ENCODE assay signal across 25 cellular contexts in the genomic region with DNA sequence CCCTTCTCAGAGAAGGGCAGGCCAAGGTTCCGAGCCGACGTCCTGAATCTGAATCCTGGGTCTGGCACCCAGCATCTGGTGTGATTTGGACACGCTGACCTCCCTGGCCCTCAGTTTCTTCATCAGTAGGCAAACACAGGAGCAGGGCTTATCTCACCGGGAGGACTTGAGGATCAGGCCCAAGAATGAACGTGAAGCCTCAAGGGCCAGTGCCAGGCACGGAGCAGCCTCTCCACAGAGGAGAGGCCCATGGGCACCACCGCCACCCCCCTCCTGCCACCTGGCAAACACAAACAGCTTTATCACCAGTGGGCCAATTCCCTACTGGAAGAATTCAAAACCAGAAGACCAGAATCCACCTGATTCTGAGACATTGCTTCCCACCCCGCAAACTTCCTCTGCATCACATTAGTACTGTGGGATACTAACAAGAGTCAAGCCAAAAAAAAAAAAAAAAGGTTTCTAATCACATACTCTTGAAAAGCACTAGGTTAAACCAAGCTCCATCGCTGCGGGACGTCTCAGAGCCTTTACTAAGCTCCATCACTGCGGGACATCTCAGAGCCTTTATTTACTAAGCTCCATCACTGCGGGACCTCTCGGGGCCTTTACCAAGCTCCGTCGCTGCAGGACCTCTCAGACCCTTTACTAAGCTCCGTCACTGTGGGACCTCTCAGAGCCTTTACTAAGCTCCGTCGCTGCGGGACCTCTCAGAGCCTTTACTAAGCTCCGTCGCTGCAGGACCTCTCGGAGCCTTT.
A peak's percentile ranks its signal among the peaks of the same experiment; 100 is the strongest.
DNase-seq lines count a peak whose midpoint lies in the region; ATAC-seq and TF ChIP-seq lines count a peak whose summit lies in the region.
"Had no signal": no experiment of that assay in that cellular context is flagged by ENCODE, and none has a peak within 500 bp of the region (broad histone marks: within the 10 kb centered on the region; RNA-seq: fewer than 3 reads in every experiment).

No MANE protein-coding gene starts in this region.

- no peak overlapping the region for H4K91ac ChIP-seq in neuronal stem cell (ENCODE audit: low read depth, low read length, poor library complexity)

- H2AFZ ChIP-seq in neuronal stem cell (ENCODE audit: low read length), result no peak overlapping the region

- peak overlapping the region; percentile 59 for H3K18ac ChIP-seq in neuronal stem cell (ENCODE audit: low read length)

- H3K4me3 ChIP-seq in dorsolateral prefrontal cortex (no peak overlapping the region), neuronal stem cell (ENCODE audit: low read length in 2 of 2) (no peak overlapping the region)

- ATAC-seq in left ventricle myocardium superior, result no peak
- no peak for ATAC-seq in HG03442 (IDR thresholded peaks at IDR 0.05; ENCODE audit: unreplicated experiment)
- no peak for ATAC-seq in HG03095 (IDR thresholded peaks at IDR 0.05; ENCODE audit: unreplicated experiment)
- no peak for ATAC-seq in stimulated activated naive B cell treated with anti-CD40 and anti-IgM and Interleukin-4, amounts not matched to agents 10 μg/mL and 1 μg/mL and 100 μg/mL, for 72 hours (replicated peaks)
- ATAC-seq: HCT116, T-cell had no signal

- H3K9me3 Mint-ChIP-seq in type B pancreatic cell, result no peaks in the 10 kb centered on the region
- H3K9me3 Mint-ChIP-seq in stimulated activated naive B cell treated with anti-CD40 and anti-IgM and Interleukin-4, amounts not matched to agents 10 μg/mL and 1 μg/mL and 100 μg/mL, for 72 hours, result no peaks in the 10 kb centered on the region
- H3K9me3 Mint-ChIP-seq: CD4-positive, alpha-beta T cell; neural crest cell; T-cell had no signal

- H2BK5ac ChIP-seq in neuronal stem cell (ENCODE audit: low read length), result no peak overlapping the region

- H3K14ac ChIP-seq in neuronal stem cell (ENCODE audit: low read length), result no peak overlapping the region

- no peak overlapping the region for H3K4me3 Mint-ChIP-seq in type B pancreatic cell
- no peak overlapping the region for H3K4me3 Mint-ChIP-seq in stimulated activated naive B cell treated with anti-CD40 and anti-IgM and Interleukin-4, amounts not matched to agents 10 μg/mL and 1 μg/mL and 100 μg/mL, for 72 hours
- H3K4me3 Mint-ChIP-seq: CD4-positive, alpha-beta T cell; neural crest cell; T-cell had no signal

- H3K9ac ChIP-seq in neuronal stem cell (ENCODE audit: low read depth, low read length, poor library complexity), result no peak overlapping the region

- peaks cover 6% of the 10 kb centered on the region for H3K36me3 Mint-ChIP-seq in type B pancreatic cell
- no peaks in the 10 kb centered on the region for H3K36me3 Mint-ChIP-seq in stimulated activated naive B cell treated with anti-CD40 and anti-IgM and Interleukin-4, amounts not matched to agents 10 μg/mL and 1 μg/mL and 100 μg/mL, for 72 hours

- no peak overlapping the region for H3K27ac Mint-ChIP-seq in type B pancreatic cell
- H3K27ac Mint-ChIP-seq in stimulated activated naive B cell treated with anti-CD40 and anti-IgM and Interleukin-4, amounts not matched to agents 10 μg/mL and 1 μg/mL and 100 μg/mL, for 72 hours, result no peak overlapping the region
- H3K27ac Mint-ChIP-seq: CD4-positive, alpha-beta T cell; progenitor cell of endocrine pancreas; T-cell had no signal

- no peak overlapping the region for H3K4ac ChIP-seq in neuronal stem cell (ENCODE audit: low read length)

- H3K4me1 Mint-ChIP-seq in type B pancreatic cell (ENCODE audit: unreplicated experiment), result no peaks in the 10 kb centered on the region
- H3K4me1 Mint-ChIP-seq in stimulated activated naive B cell treated with anti-CD40 and anti-IgM and Interleukin-4, amounts not matched to agents 10 μg/mL and 1 μg/mL and 100 μg/mL, for 72 hours, result peaks cover 0 to 5% of the 10 kb centered on the region in 2 donors
- H3K4me1 Mint-ChIP-seq: neural crest cell, T-cell had no signal

- peak overlapping the region; percentile 20 for H2BK15ac ChIP-seq in neuronal stem cell (ENCODE audit: low read length)

- no peak overlapping the region for H2BK12ac ChIP-seq in neuronal stem cell (ENCODE audit: low read length)

- H3K79me1 ChIP-seq in neuronal stem cell (ENCODE audit: low read depth, low read length), result no peaks in the 10 kb centered on the region

- peaks cover 0 to 6% of the 10 kb centered on the region in 2 donors for H3K36me3 ChIP-seq in neuronal stem cell (replicated peaks in 1 of 2; ENCODE audit: control insufficient read depth in 2 of 2, insufficient read depth in 2 of 2, low read length in 2 of 2)

- H3K23ac ChIP-seq in neuronal stem cell (ENCODE audit: low read depth, low read length, poor library complexity), result no peak overlapping the region

- H3K27ac ChIP-seq in dorsolateral prefrontal cortex, result no peak overlapping the region
- no peak overlapping the region for H3K27ac ChIP-seq in neuronal stem cell (replicated peaks; ENCODE audit: low read length)

- H3K4me2 ChIP-seq in neuronal stem cell (ENCODE audit: insufficient read depth, low read length, poor library complexity, severe bottlenecking), result no peak overlapping the region

- no peaks in the 10 kb centered on the region for H3K27me3 Mint-ChIP-seq in type B pancreatic cell
- peaks cover 0 to 6% of the 10 kb centered on the region in 2 donors for H3K27me3 Mint-ChIP-seq in stimulated activated naive B cell treated with anti-CD40 and anti-IgM and Interleukin-4, amounts not matched to agents 10 μg/mL and 1 μg/mL and 100 μg/mL, for 72 hours
- H3K27me3 Mint-ChIP-seq: CD4-positive, alpha-beta T cell; progenitor cell of endocrine pancreas; T-cell had no signal

- peak overlapping the region; percentile 41 for H2AK5ac ChIP-seq in neuronal stem cell (ENCODE audit: low read depth, low read length)

- intact Hi-C loops in cardiac septum (cut with DNase I) (no loop called here), left ventricle myocardium superior (cut with micrococcal nuclease) (no loop called here), dorsolateral prefrontal cortex (cut with DNase I) (no loop called here)

- H3K27me3 ChIP-seq in dorsolateral prefrontal cortex (no peaks in the 10 kb centered on the region), neuronal stem cell (ENCODE audit: control insufficient read depth in 3 of 3, insufficient read depth in 3 of 3, low read depth in 1 of 3, low read length in 3 of 3) (peaks cover 0 to 2% (median 0%) of the 10 kb centered on the region in 3 experiments)

- peaks cover 0 to 6% of the 10 kb centered on the region in 2 donors for H3K9me3 ChIP-seq in neuronal stem cell (replicated peaks in 1 of 2; ENCODE audit: control insufficient read depth in 2 of 2, insufficient read depth in 1 of 2, low read depth in 1 of 2, low read length in 2 of 2)

- peaks cover 0 to 1% of the 10 kb centered on the region in 2 donors for H3K4me1 ChIP-seq in neuronal stem cell (ENCODE audit: control insufficient read depth in 2 of 2, insufficient read depth in 1 of 2, low read depth in 1 of 2, low read length in 2 of 2)

- no peak overlapping the region for H4K8ac ChIP-seq in neuronal stem cell (ENCODE audit: low read depth, low read length)

- no peak overlapping the region for H2BK120ac ChIP-seq in neuronal stem cell (ENCODE audit: low read depth, low read length)

- WGBS in neuronal stem cell (ENCODE audit: extremely low coverage in 2 of 2, insufficient read length in 2 of 2, insufficient replicate concordance in 1 of 2), 2 donors, result no CpG with 5 or more reads among the region's 24 CpGs

- TF ChIP-seq CTCF in dorsolateral prefrontal cortex (IDR thresholded peaks at IDR 0.05 in 54 of 56, conservative IDR thresholded peaks at IDR 0.05 in 2 of 56; ENCODE audit: low read depth in 1 of 56, partially characterized antibody in 56 of 56) (no peak), type B pancreatic cell (conservative IDR thresholded peaks at IDR 0.05) (no peak)

- DNase-seq in cardiac septum (ENCODE audit: low spot score), result peak; percentile 46
- DNase-seq in left ventricle myocardium superior, result no peak
- DNase-seq in dorsolateral prefrontal cortex, result peak in 6 of 10 donors; percentile 1 to 22 (median 15)
- no peak for DNase-seq in neuronal stem cell (ENCODE audit: low spot score)
- peak; percentile 36 for DNase-seq in type B pancreatic cell (ENCODE audit: extremely low spot score, unreplicated experiment)
- no peak for DNase-seq in stimulated activated naive B cell treated with anti-CD40 and anti-IgM and Interleukin-4, amounts not matched to agents 10 μg/mL and 1 μg/mL and 100 μg/mL, for 72 hours
- DNase-seq: activated naive CD4-positive, alpha-beta T cell; activated T-cell treated with anti-CD3 and anti-CD28 coated beads, Interleukin-2, amount 50 U/mL, for 48 hours; AML-193; CD4-positive, alpha-beta T cell; cerebellar nuclear complex; DND-41; foreskin melanocyte; kidney glomerular epithelial cell; NCI-H1048; NCI-H1694; NCI-H510A treated with DMSO at 0.1 percent for 48 hours; RPMI8226; stimulated activated naive CD4-positive, alpha-beta T cell; T-cell had no signal

Comparison
In these comparisons a context has a peak if more than half of its experiments do, and no peak if none do; other contexts are left out.
1. DNase-seq: peak in cardiac septum (single experiment), dorsolateral prefrontal cortex (6 of 10) and type B pancreatic cell (single experiment); none in left ventricle myocardium superior (single experiment), neuronal stem cell (single experiment) and stimulated activated naive B cell treated with anti-CD40 and anti-IgM and Interleukin-4, amounts not matched to agents 10 μg/mL and 1 μg/mL and 100 μg/mL, for 72 hours (single experiment).